Comparison of ENCODE assay signal across 11 cellular contexts in genomic region chr14:38065101-38065762, GRCh38.
DNase-seq lines count a peak whose midpoint lies in the region; ATAC-seq and TF ChIP-seq lines count a peak whose summit lies in the region.
"Had no signal": no experiment of that assay in that cellular context is flagged by ENCODE, and none has a peak within 500 bp of the region (broad histone marks: within the 10 kb centered on the region; RNA-seq: fewer than 3 reads in every experiment).

No MANE protein-coding gene starts in this region.

- H3K9me3 Mint-ChIP-seq in activated T-cell treated with anti-CD3 and anti-CD28 coated beads, Interleukin-2, amount 50 U/mL, for 72 hours, result peaks cover 6 to 8% of the 10 kb centered on the region in 2 donors

- ATAC-seq in activated T-cell treated with anti-CD3 and anti-CD28 coated beads, Interleukin-2, amount 50 U/mL, for 72 hours (replicated peaks in 1 of 2), result peak; percentile 94

- TF ChIP-seq CTCF in neutrophil (IDR thresholded peaks at IDR 0.05) (no peak), WERI-Rb-1 (IDR thresholded peaks at IDR 0.05; ENCODE audit: low read depth, low read length) (no peak)

- H3K27me3 ChIP-seq in neutrophil (no peaks in the 10 kb centered on the region), MG63 (no peaks in the 10 kb centered on the region), WERI-Rb-1 (ENCODE audit: insufficient read depth, low read depth, severe bottlenecking) (peaks cover 8% of the 10 kb centered on the region)
- H3K27me3 ChIP-seq: esophagus squamous epithelium had no signal

- H3K9me3 ChIP-seq in neutrophil, result no peaks in the 10 kb centered on the region
- H3K9me3 ChIP-seq in MG63, result no peaks in the 10 kb centered on the region
- H3K9me3 ChIP-seq in WERI-Rb-1 (ENCODE audit: severe bottlenecking), result no peaks in the 10 kb centered on the region

- peak overlapping the region; percentile 74 for H3K27ac Mint-ChIP-seq in activated T-cell treated with anti-CD3 and anti-CD28 coated beads, Interleukin-2, amount 50 U/mL, for 72 hours

- H3K36me3 Mint-ChIP-seq in activated T-cell treated with anti-CD3 and anti-CD28 coated beads, Interleukin-2, amount 50 U/mL, for 72 hours (ENCODE audit: insufficient read depth in 2 of 2), result peaks cover 7 to 8% of the 10 kb centered on the region in 2 donors

- peak overlapping the region; percentile 73 to 77 for H3K4me3 Mint-ChIP-seq in activated T-cell treated with anti-CD3 and anti-CD28 coated beads, Interleukin-2, amount 50 U/mL, for 72 hours

- H3K36me3 ChIP-seq in neutrophil (no peaks in the 10 kb centered on the region), MG63 (no peaks in the 10 kb centered on the region), WERI-Rb-1 (no peaks in the 10 kb centered on the region)
- H3K36me3 ChIP-seq: esophagus squamous epithelium had no signal

- H3K4me3 ChIP-seq in neutrophil (ENCODE audit: low read depth in 1 of 2, low read length in 1 of 2) (peak overlapping the region; percentile 31 to 44), MG63 (no peak overlapping the region), WERI-Rb-1 (ENCODE audit: low read depth, low read length) (no peak overlapping the region)
- H3K4me3 ChIP-seq: esophagus squamous epithelium had no signal

- H3K27me3 Mint-ChIP-seq in activated T-cell treated with anti-CD3 and anti-CD28 coated beads, Interleukin-2, amount 50 U/mL, for 72 hours (ENCODE audit: low read depth), result no peaks in the 10 kb centered on the region

- H3K4me1 ChIP-seq in neutrophil (ENCODE audit: control insufficient read depth in 1 of 2, insufficient read depth in 1 of 2, low read depth in 1 of 2, low read length in 1 of 2), result peaks cover 49% of the 10 kb centered on the region in 2 experiments
- H3K4me1 ChIP-seq: esophagus squamous epithelium had no signal

- H3K27ac ChIP-seq in neutrophil (peak overlapping the region; percentile 93), WERI-Rb-1 (no peak overlapping the region)
- H3K27ac ChIP-seq: C4-2B, esophagus squamous epithelium had no signal

- peaks cover 27% of the 10 kb centered on the region for H3K4me1 Mint-ChIP-seq in activated T-cell treated with anti-CD3 and anti-CD28 coated beads, Interleukin-2, amount 50 U/mL, for 72 hours (ENCODE audit: low read depth)

- DNase-seq in ELR (ENCODE audit: low read depth), result peak; percentile 2
- peak; percentile 38 for DNase-seq in NCI-H69 (lab: John Stamatoyannopoulos, UW)
- peak; percentile 58 to 60 for DNase-seq in activated T-cell treated with anti-CD3 and anti-CD28 coated beads, Interleukin-2, amount 50 U/mL, for 72 hours
- DNase-seq in MG63, result no peak
- no peak for DNase-seq in midbrain (lab: John Stamatoyannopoulos, UW)
- no peak for DNase-seq in WERI-Rb-1
- DNase-seq in GOT3 (lab: John Stamatoyannopoulos, UW), result no peak
- DNase-seq: esophagus squamous epithelium, NCI-H82 had no signal

Comparison
In these comparisons a context has a peak if more than half of its experiments do, and no peak if none do; other contexts are left out.
1. DNase-seq: peak in ELR (single experiment), NCI-H69 (single experiment) and activated T-cell treated with anti-CD3 and anti-CD28 coated beads, Interleukin-2, amount 50 U/mL, for 72 hours (2 of 2); none in MG63 (single experiment), midbrain (single experiment), WERI-Rb-1 (single experiment) and GOT3 (single experiment).
2. H3K4me3 ChIP-seq: peak in neutrophil (2 of 2); none in MG63 (single experiment) and WERI-Rb-1 (single experiment).